ENCODE assay signal across 8 cellular contexts in the genomic region with DNA sequence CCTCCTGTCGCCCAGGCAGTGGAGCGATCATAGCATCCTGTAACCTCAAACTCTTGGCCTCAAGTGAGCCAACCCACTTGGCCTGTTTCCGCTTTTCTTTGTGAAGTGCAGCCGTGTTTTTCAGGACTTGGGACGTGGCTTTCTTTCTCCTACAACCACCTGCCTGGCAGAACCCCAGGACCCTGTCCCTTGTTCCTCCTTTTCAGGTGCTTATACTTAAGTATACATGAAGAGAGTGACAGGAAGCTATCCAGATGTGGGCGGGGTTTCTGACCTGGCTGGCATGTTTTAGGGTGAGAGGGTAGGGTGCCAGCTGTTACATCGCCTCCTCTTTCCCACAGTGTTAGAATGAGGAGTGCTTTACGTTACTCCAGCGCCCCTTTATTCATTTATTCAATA. TPM values are rescaled to one million over a fixed set of nuclear protein-coding genes. Genes with fewer than 3 reads are reported as not detected.
DNase-seq lines count a peak whose midpoint lies in the region; ATAC-seq, FAIRE-seq and TF ChIP-seq lines count a peak whose summit lies in the region.

No MANE protein-coding gene starts in this region.

- no peak for FAIRE-seq in pancreas (lab: Jason Lieb, UNC)

- H3K36me3 ChIP-seq in DND-41 (ENCODE audit: insufficient read depth, low read length) (peaks cover 54% of the 10 kb centered on the region), NT2/D1 (ENCODE audit: insufficient read depth, insufficient read length, low read length) (peaks cover 49% of the 10 kb centered on the region), pancreas (peaks cover 5 to 37% (median 26%) of the 10 kb centered on the region in 3 donors)

- no peak overlapping the region for H2AFZ ChIP-seq in DND-41 (ENCODE audit: low read depth, low read length)

- no peak for DNase-seq in DND-41
- no peak for DNase-seq in NT2/D1 (ENCODE audit: low read depth, low spot score)
- peak; percentile 44 to 48 for DNase-seq in erythroblast (lab: John Stamatoyannopoulos, UW)
- peak in 3 of 6 donors; percentile 19 to 51 (median 44) for DNase-seq in pancreas
- DNase-seq in SIG-M5 treated with dmso at 0.1 percent for 504 hours (lab: John Stamatoyannopoulos, UW; ENCODE audit: unreplicated experiment), result no peak

- TF ChIP-seq CTCF in DND-41 (IDR thresholded peaks at IDR 0.05; ENCODE audit: borderline replicate concordance, extremely low read depth, low read length, poor library complexity, severe bottlenecking) (no peak), pancreas (IDR thresholded peaks at IDR 0.05) (no peak)

- ATAC-seq in DND-41 (ENCODE audit: insufficient read depth, low read depth), result no peak
- ATAC-seq in pancreas, result no peak
- ATAC-seq in GM18502 (IDR thresholded peaks at IDR 0.05; ENCODE audit: poor library complexity, unreplicated experiment), result no peak
- ATAC-seq in GM19328 (IDR thresholded peaks at IDR 0.05; ENCODE audit: unreplicated experiment), result no peak
- no peak for ATAC-seq in HG02870 (IDR thresholded peaks at IDR 0.05; ENCODE audit: unreplicated experiment)

- H3K9ac ChIP-seq in DND-41 (ENCODE audit: low read depth, low read length), result 0 out of 2 replicates have a peak overlapping the region, but pooled peaks have one; percentile 64
- H3K9ac ChIP-seq in NT2/D1 (ENCODE audit: insufficient read length, low read depth), result peak overlapping the region; percentile 23

- H3K27ac ChIP-seq in DND-41 (ENCODE audit: low read length) (no peak overlapping the region), pancreas (peak overlapping the region in 3 of 4 donors; percentile 94 to 99 (median 95))

- H3K27me3 ChIP-seq in DND-41 (ENCODE audit: insufficient read depth, low read length, poor library complexity) (no peaks in the 10 kb centered on the region), NT2/D1 (ENCODE audit: insufficient read depth, insufficient read length) (no peaks in the 10 kb centered on the region), pancreas (no peaks in the 10 kb centered on the region)

- TF ChIP-seq POLR2A in erythroblast (IDR thresholded peaks at IDR 0.05; ENCODE audit: low read length), result no peak

- intact Hi-C loops in pancreas (cut with DNase I), result no loop called here

- peaks cover 7% of the 10 kb centered on the region for H3K79me2 ChIP-seq in DND-41 (ENCODE audit: insufficient read depth, low read length)

- H3K9me3 ChIP-seq in DND-41 (ENCODE audit: insufficient read depth, low read length, severe bottlenecking) (peaks cover 86% of the 10 kb centered on the region), NT2/D1 (ENCODE audit: insufficient read depth, low read length) (peaks cover 66% of the 10 kb centered on the region), pancreas (peaks cover 0 to 4% (median 1%) of the 10 kb centered on the region in 4 donors)

- 45 to 49% methylated on average over 9 of the region's 9 CpGs for WGBS in pancreas, 2 donors

- H3K4me3 ChIP-seq in DND-41 (ENCODE audit: low read depth in 1 of 2, low read length in 2 of 2) (peak overlapping the region in 1 of 2 experiments; percentile 83; a peak in 3 of 4 replicates), NT2/D1 (ENCODE audit: insufficient read length, low read depth) (peak overlapping the region; percentile 82), pancreas (peak overlapping the region; percentile 64 to 87 (median 76))

- H3K4me1 ChIP-seq in DND-41 (ENCODE audit: insufficient read depth, low read length), result peaks cover 20% of the 10 kb centered on the region
- H3K4me1 ChIP-seq in NT2/D1 (ENCODE audit: insufficient read depth, insufficient read length), result peaks cover 2% of the 10 kb centered on the region
- H3K4me1 ChIP-seq in pancreas, result no peaks in the 10 kb centered on the region

- peak overlapping the region; percentile 57 for H3K4me2 ChIP-seq in DND-41 (ENCODE audit: insufficient read depth, low read length)

- H4K20me1 ChIP-seq in DND-41 (ENCODE audit: insufficient read depth, low read length), result no peaks in the 10 kb centered on the region

RNA-seq across cellular contexts. Expression of a gene that starts 0.7 kb away (rescaled TPM):
- total RNA-seq in pancreas, result 10 to 100 TPM in 1 of 6 donors, 1 to 10 TPM in 5; 6.5 to 12.5 (median 9.4) TPM
- polyA plus RNA-seq in pancreas, result 10 to 100 TPM; 12.5 to 19.6 TPM

RNA-seq across cellular contexts. Expression of a gene that starts 44.1 kb away (rescaled TPM):
- 10 to 100 TPM in 4 of 6 donors, 1 to 10 TPM in 2; 7.8 to 17.4 (median 10.5) TPM for total RNA-seq in pancreas
- polyA plus RNA-seq in pancreas, result 10 to 100 TPM in 1 of 2 donors, 1 to 10 TPM in 1; 8.5 to 12.4 TPM

RNA-seq across cellular contexts. Expression of a gene that starts 48.7 kb away (rescaled TPM):
- 1 to 10 TPM in 4 of 6 donors, under 1 TPM in 2; 0.57 to 1.6 (median 1.0) TPM for total RNA-seq in pancreas
- polyA plus RNA-seq in pancreas, result under 1 TPM; 0.80 to 0.95 TPM

RNA-seq across cellular contexts. Expression of a gene that starts 49.0 kb away (rescaled TPM):
- total RNA-seq in pancreas, result 1 to 10 TPM; 3.9 to 7.5 (median 6.0) TPM
- polyA plus RNA-seq in pancreas, result 10 to 100 TPM in 1 of 2 donors, 1 to 10 TPM in 1; 9.3 to 15.9 TPM

Comparison
In these comparisons a context has a peak if more than half of its experiments do, and no peak if none do; other contexts are left out.
1. DNase-seq: peak in erythroblast (2 of 2); none in DND-41 (single experiment), NT2/D1 (single experiment) and SIG-M5 treated with dmso at 0.1 percent for 504 hours (single experiment).